18 cellular contexts compared by ENCODE assay signal in the genomic region with DNA sequence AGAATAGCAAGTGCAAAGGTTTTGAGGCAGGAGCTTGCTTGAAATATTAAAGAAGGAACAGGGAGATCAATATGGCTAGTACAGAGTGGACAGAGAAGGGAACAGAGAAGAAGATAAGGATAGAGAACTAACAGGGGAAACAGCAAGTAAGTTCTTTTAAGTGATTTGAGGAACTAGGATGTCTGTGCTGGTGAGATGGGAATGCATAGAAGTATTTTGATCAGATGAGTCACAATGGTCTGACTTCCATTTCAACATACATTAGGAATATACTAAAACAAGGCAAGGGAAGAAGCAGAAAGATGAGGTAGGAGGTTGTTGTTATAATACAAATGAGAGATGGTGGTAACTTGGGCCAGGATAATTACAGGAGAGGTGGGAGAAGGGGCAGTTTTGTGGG.
A peak's percentile ranks its signal among the peaks of the same experiment; 100 is the strongest.
DNase-seq lines count a peak whose midpoint lies in the region; ATAC-seq and TF ChIP-seq lines count a peak whose summit lies in the region.
"Had no signal": no experiment of that assay in that cellular context is flagged by ENCODE, and none has a peak within 500 bp of the region (broad histone marks: within the 10 kb centered on the region; RNA-seq: fewer than 3 reads in every experiment).

No MANE protein-coding gene starts in this region.

- no peaks in the 10 kb centered on the region for H3K27me3 ChIP-seq in dorsolateral prefrontal cortex

- TF ChIP-seq CTCF in dorsolateral prefrontal cortex (IDR thresholded peaks at IDR 0.05 in 54 of 56, conservative IDR thresholded peaks at IDR 0.05 in 2 of 56; ENCODE audit: low read depth in 1 of 56, partially characterized antibody in 56 of 56) = no peak

- DNase-seq in HT1080 (ENCODE audit: low read depth) (peak; percentile 56), SKM-1 (lab: John Stamatoyannopoulos, UW; ENCODE audit: unreplicated experiment) (peak; percentile 62), dorsolateral prefrontal cortex (no peak), pons (ENCODE audit: low spot score) (peak; percentile 65), NCI-H1417 (lab: John Stamatoyannopoulos, UW) (no peak)
- DNase-seq: activated CD4-positive, alpha-beta T cell treated with anti-CD3 and anti-CD28 coated beads for 36 hours; activated gamma-delta T cell; aorta; DMS 273 treated with DMSO at 0.1 percent for 48 hours; left cardiac atrium; NCI-H1092 treated with DMSO at 0.1 percent for 48 hours; Right ventricle myocardium superior; stimulated activated CD4-positive, alpha-beta T cell treated with anti-CD3 and anti-CD28 coated beads, Interleukin-4, amount 100 ng/mL, for 4 hours had no signal

- intact Hi-C loops in dorsolateral prefrontal cortex (cut with DNase I) = loop anchor here in 1 of 2 donors (10.0 kb wide), 1 partner anchor 130 kb away; a partner anchor contains a TSS

- H3K27ac ChIP-seq in dorsolateral prefrontal cortex = peak overlapping the region in 52 of 59 donors; percentile 6 to 81 (median 54)

- ATAC-seq in esophagus mucosa (no peak), GM21526 (IDR thresholded peaks at IDR 0.05; ENCODE audit: low FRiP score, unreplicated experiment) (no peak), HG03108 (IDR thresholded peaks at IDR 0.05; ENCODE audit: unreplicated experiment) (no peak)
- ATAC-seq: activated CD4-positive, alpha-beta T cell treated with anti-CD3 and anti-CD28 coated beads for 36 hours; HCT116; HepG2; left cardiac atrium had no signal

- peak overlapping the region in 5 of 59 donors; percentile 2 to 39 (median 25) for H3K4me3 ChIP-seq in dorsolateral prefrontal cortex

Comparison
In these comparisons a context has a peak if more than half of its experiments do, and no peak if none do; other contexts are left out.
1. DNase-seq: peak in HT1080 (single experiment), SKM-1 (single experiment) and pons (single experiment); none in dorsolateral prefrontal cortex (0 of 10) and NCI-H1417 (0 of 3).